1 cellular context compared by ENCODE assay signal in the genomic region with DNA sequence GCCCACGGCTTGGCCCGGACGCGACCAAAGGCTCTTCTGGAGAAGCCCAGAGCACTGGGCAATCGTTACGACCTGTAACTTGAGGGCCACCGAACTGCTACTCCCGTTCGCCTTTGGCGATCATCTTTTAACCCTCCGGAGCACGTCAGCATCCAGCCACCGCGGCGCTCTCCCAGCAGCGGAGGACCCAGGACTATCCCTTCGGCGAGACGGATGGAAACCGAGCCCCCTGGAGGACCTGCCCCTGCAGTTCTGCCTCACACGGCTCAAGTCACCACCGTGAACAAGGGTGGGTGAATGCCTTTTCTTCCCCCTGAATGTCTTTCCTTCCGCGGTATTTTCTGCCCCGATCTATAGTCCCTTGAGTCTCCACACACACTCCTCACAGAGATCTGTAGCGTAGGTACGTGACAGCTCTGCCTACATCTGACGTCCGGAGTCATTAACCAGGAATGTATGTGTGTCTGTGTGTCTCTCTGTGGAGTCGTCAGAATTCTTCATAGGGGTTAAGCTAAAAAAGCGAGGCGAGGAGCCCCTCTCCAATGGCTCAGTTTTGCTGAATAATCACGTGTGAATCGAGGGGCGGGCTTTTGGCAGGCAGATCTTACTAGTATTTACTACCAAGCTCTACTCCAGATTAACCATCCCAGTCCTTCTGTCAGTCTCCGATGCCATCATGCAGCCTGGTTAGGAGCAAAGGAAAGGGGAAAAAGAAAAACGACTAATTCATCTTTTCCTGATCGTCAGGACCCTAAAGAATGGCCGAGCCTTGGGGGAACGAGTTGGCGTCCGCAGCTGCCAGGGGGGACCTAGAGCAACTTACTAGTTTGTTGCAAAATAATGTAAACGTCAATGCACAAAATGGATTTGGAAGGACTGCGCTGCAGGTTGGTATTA.
TF ChIP-seq lines count a peak whose summit lies in the region.

A gene (plus strand): TSS at position 635 of the 897 bp plus-strand sequence. CDS start 124 bp downstream, at position 759.

TF ChIP-seq in H1, 55 proteins besides CTCF, POLR2A, EP300 and RAD21:
- TF ChIP-seq BRCA1 (IDR thresholded peaks at IDR 0.05; ENCODE audit: low read depth, low read length) (no peak), HDAC2 (IDR thresholded peaks at IDR 0.05; ENCODE audit: borderline replicate concordance in 1 of 2, low read depth in 2 of 2, low read length in 2 of 2) (no peak), RNF2 (IDR thresholded peaks at IDR 0.05; ENCODE audit: borderline replicate concordance, low read depth, low read length, missing control alignments, poor library complexity, severe bottlenecking) (peak; percentile 95), POLR2AphosphoS5 (IDR thresholded peaks at IDR 0.05; ENCODE audit: low read depth, low read length) (no peak), CTBP2 (IDR thresholded peaks at IDR 0.05; ENCODE audit: borderline replicate concordance, insufficient read depth, insufficient read length, low read length) (no peak), SUZ12 (IDR thresholded peaks at IDR 0.05; ENCODE audit: low read length) (peak; percentile 97), CEBPB (IDR thresholded peaks at IDR 0.05; ENCODE audit: low read depth, low read length) (no peak), CHD2 (IDR thresholded peaks at IDR 0.05; ENCODE audit: low read length) (no peak), PHF8 (conservative IDR thresholded peaks at IDR 0.05; ENCODE audit: low read depth, low read length) (no peak), RXRA (IDR thresholded peaks at IDR 0.05; ENCODE audit: insufficient read depth, low read depth, low read length) (no peak), CBX5 (IDR thresholded peaks at IDR 0.05; ENCODE audit: low read depth, low read length) (no peak), KDM4A (IDR thresholded peaks at IDR 0.05; ENCODE audit: low read depth, low read length, severe bottlenecking) (no peak), YY1 (IDR thresholded peaks at IDR 0.05; ENCODE audit: low read depth, low read length) (no peak), SAP30 (IDR thresholded peaks at IDR 0.05; ENCODE audit: insufficient read depth, insufficient replicate concordance, low read length) (peak; percentile 70), EZH2 (IDR thresholded peaks at IDR 0.05; ENCODE audit: low read depth, low read length, severe bottlenecking) (peak; percentile 97), NANOG (IDR thresholded peaks at IDR 0.05; ENCODE audit: insufficient read depth, low read depth, low read length, poor library complexity, severe bottlenecking) (no peak), SIN3A (conservative IDR thresholded peaks at IDR 0.05 in 1 of 2, IDR thresholded peaks at IDR 0.05 in 1 of 2; ENCODE audit: low read depth in 1 of 2, low read length in 2 of 2) (0 out of 4 replicates have a peak, but pooled peaks have one; percentile 15 to 25), TCF12 (IDR thresholded peaks at IDR 0.05; ENCODE audit: low read depth, low read length) (0 out of 2 replicates have a peak, but pooled peaks have one; percentile 7), RBBP5 (IDR thresholded peaks at IDR 0.05; ENCODE audit: borderline replicate concordance, low read depth, low read length) (no peak), EGR1 (IDR thresholded peaks at IDR 0.05; ENCODE audit: borderline replicate concordance, low read depth, low read length) (no peak), SIX5 (IDR thresholded peaks at IDR 0.05; ENCODE audit: low read depth, low read length) (no peak), NRF1 (IDR thresholded peaks at IDR 0.05; ENCODE audit: low read depth, low read length) (no peak), BACH1 (IDR thresholded peaks at IDR 0.05; ENCODE audit: low read length) (no peak), KDM5A (IDR thresholded peaks at IDR 0.05; ENCODE audit: low read length) (no peak), SIRT6 (IDR thresholded peaks at IDR 0.05; ENCODE audit: low read length) (no peak), BCL11A (IDR thresholded peaks at IDR 0.05; ENCODE audit: low read depth in 2 of 2, low read length in 2 of 2) (no peak), GTF2F1 (IDR thresholded peaks at IDR 0.05; ENCODE audit: borderline replicate concordance, low read depth, low read length) (no peak), TEAD4 (IDR thresholded peaks at IDR 0.05; ENCODE audit: low read depth, low read length) (no peak), SRF (IDR thresholded peaks at IDR 0.05; ENCODE audit: low read depth, low read length) (no peak), HDAC6 (IDR thresholded peaks at IDR 0.05; ENCODE audit: low read depth, low read length) (no peak), JUN (IDR thresholded peaks at IDR 0.05; ENCODE audit: low read depth, low read length) (no peak), POU5F1 (IDR thresholded peaks at IDR 0.05; ENCODE audit: low read depth, low read length) (no peak), RFX5 (IDR thresholded peaks at IDR 0.05; ENCODE audit: borderline replicate concordance, low read depth, low read length) (no peak), KDM1A (IDR thresholded peaks at IDR 0.05; ENCODE audit: borderline replicate concordance, low read length) (no peak), ASH2L (IDR thresholded peaks at IDR 0.05; ENCODE audit: low read length) (peak; percentile 61), TAF1 (IDR thresholded peaks at IDR 0.05; ENCODE audit: low read depth, low read length) (no peak), MAFK (IDR thresholded peaks at IDR 0.05; ENCODE audit: low read depth, low read length) (no peak)
- TF ChIP-seq, protein P1, sequence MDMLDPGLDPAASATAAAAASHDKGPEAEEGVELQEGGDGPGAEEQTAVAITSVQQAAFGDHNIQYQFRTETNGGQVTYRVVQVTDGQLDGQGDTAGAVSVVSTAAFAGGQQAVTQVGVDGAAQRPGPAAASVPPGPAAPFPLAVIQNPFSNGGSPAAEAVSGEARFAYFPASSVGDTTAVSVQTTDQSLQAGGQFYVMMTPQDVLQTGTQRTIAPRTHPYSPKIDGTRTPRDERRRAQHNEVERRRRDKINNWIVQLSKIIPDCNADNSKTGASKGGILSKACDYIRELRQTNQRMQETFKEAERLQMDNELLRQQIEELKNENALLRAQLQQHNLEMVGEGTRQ (IDR thresholded peaks at IDR 0.05; ENCODE audit: low read length), result no peak
- TF ChIP-seq, protein P2, sequence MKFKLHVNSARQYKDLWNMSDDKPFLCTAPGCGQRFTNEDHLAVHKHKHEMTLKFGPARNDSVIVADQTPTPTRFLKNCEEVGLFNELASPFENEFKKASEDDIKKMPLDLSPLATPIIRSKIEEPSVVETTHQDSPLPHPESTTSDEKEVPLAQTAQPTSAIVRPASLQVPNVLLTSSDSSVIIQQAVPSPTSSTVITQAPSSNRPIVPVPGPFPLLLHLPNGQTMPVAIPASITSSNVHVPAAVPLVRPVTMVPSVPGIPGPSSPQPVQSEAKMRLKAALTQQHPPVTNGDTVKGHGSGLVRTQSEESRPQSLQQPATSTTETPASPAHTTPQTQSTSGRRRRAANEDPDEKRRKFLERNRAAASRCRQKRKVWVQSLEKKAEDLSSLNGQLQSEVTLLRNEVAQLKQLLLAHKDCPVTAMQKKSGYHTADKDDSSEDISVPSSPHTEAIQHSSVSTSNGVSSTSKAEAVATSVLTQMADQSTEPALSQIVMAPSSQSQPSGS (IDR thresholded peaks at IDR 0.05; ENCODE audit: low read length), result no peak
- TF ChIP-seq, protein P3, sequence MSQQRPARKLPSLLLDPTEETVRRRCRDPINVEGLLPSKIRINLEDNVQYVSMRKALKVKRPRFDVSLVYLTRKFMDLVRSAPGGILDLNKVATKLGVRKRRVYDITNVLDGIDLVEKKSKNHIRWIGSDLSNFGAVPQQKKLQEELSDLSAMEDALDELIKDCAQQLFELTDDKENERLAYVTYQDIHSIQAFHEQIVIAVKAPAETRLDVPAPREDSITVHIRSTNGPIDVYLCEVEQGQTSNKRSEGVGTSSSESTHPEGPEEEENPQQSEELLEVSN (IDR thresholded peaks at IDR 0.05), result no peak
